24 cellular contexts compared by ENCODE assay signal in genomic region chr22:26921726-26922125, GRCh38.
"Had no signal": no experiment of that assay in that cellular context is flagged by ENCODE, and none has a peak within 500 bp of the region (broad histone marks: within the 10 kb centered on the region; RNA-seq: fewer than 3 reads in every experiment).

No MANE protein-coding gene starts in this region.

- H3K4me3 ChIP-seq: coronary artery, esophagus muscularis mucosa, gastroesophageal sphincter, heart left ventricle, hepatocyte, lung, pancreas, smooth muscle cell, stomach, tibial artery, vagina had no signal

- H2AFZ ChIP-seq: hepatocyte had no signal

- H3K27me3 ChIP-seq: esophagus muscularis mucosa, foreskin keratinocyte, gastroesophageal sphincter, pancreas, stomach, tibial artery, vagina had no signal

- DNase-seq: dermis blood vessel endothelial cell; effector memory CD4-positive, alpha-beta T cell; foreskin keratinocyte; heart left ventricle; kidney; natural killer cell; pancreas; stimulated activated CD4-positive, alpha-beta T cell treated with anti-CD3 and anti-CD28 coated beads, Interleukin-12 subunit alpha, Interleukin-12 subunit beta, amount 100 ng/mL, for 4 hours; stimulated activated CD4-positive, alpha-beta T cell treated with anti-CD3 and anti-CD28 coated beads, Interleukin-1b, Interleukin-23, amount 100 ng/mL, for 48 hours; stimulated activated CD4-positive, alpha-beta T cell treated with anti-CD3 and anti-CD28 coated beads, Interleukin-4, amount 100 ng/mL, for 1 hour; stimulated activated CD8-positive, alpha-beta memory T cell treated with anti-CD3 and anti-CD28 coated beads, Interleukin-4, amount 100 ng/mL, for 48 hours; stimulated activated naive CD4-positive, alpha-beta T cell treated with Interleukin-2 at 50 U/mL for 16 hours; stomach; tibial artery had no signal

- H3K4me2 ChIP-seq: hepatocyte, smooth muscle cell had no signal

- H3K4me1 ChIP-seq: esophagus muscularis mucosa, foreskin keratinocyte, gastroesophageal sphincter, pancreas, stomach, vagina had no signal

- ATAC-seq: foreskin keratinocyte, gastroesophageal sphincter, heart left ventricle, left lobe of liver, natural killer cell, pancreas, sciatic nerve had no signal

- H3K27ac ChIP-seq: coronary artery, esophagus muscularis mucosa, foreskin keratinocyte, gastroesophageal sphincter, heart left ventricle, hepatocyte, neutrophil, pancreas, stomach, tibial artery, vagina had no signal

- H3K79me2 ChIP-seq: hepatocyte had no signal

- H3K36me3 ChIP-seq: esophagus muscularis mucosa, gastroesophageal sphincter, heart left ventricle, neutrophil, pancreas, stomach, tibial artery, vagina had no signal

- H3K9me3 ChIP-seq: esophagus muscularis mucosa, gastroesophageal sphincter, heart left ventricle, neutrophil, pancreas, stomach, tibial artery, vagina had no signal
